Comparison of ENCODE assay signal across 16 cellular contexts in the genomic region with DNA sequence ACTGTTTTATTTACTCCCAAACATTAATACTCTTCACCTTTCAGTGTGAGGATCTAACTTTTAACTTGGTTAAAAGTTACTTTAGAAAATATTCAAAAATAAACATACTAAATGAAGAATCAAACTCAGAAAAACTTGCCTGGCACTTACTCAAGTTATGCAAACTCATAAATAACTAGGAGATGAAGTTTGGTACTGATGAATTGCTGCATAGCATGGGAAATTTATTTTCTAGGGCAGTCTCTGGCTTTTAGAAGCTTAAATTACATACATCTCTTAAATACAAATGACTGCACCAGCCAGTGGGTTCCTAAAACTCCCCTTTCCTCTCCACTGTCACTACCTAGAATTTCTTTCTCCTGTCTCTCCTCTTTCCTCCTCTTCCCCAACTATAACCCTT.
"Had no signal": no experiment of that assay in that cellular context is flagged by ENCODE, and none has a peak within 500 bp of the region (broad histone marks: within the 10 kb centered on the region; RNA-seq: fewer than 3 reads in every experiment).

No MANE protein-coding gene starts in this region.

- ATAC-seq: gastrocnemius medialis; naive thymus-derived CD8-positive, alpha-beta T cell had no signal

- DNase-seq: activated CD4-positive, alpha-beta T cell treated with anti-CD3 and anti-CD28 coated beads for 1 hour; activated CD4-positive, alpha-beta T cell treated with anti-CD3 and anti-CD28 coated beads, Interleukin-2, amount 50 U/mL, for 48 hours; activated naive CD8-positive, alpha-beta T cell treated with anti-CD3 and anti-CD28 coated beads, Interleukin-2, amount 10 ng/mL, durations not matched to agents 7 days and 5 days; activated T-cell treated with anti-CD3 and anti-CD28 coated beads, Interleukin-2, amount 50 U/mL, for 48 hours; gastrocnemius medialis; naive thymus-derived CD8-positive, alpha-beta T cell; nucleus accumbens; stimulated activated CD4-positive, alpha-beta T cell treated with anti-CD3 and anti-CD28 coated beads, Interleukin-4, amount 100 ng/mL, for 1 hour; stimulated activated CD8-positive, alpha-beta memory T cell treated with anti-CD3 and anti-CD28 coated beads, Interleukin-4, amount 100 ng/mL, for 48 hours; T-helper 2 cell; upper lobe of right lung had no signal

- H3K9me3 ChIP-seq: ascending aorta, gastrocnemius medialis, upper lobe of right lung had no signal

- H3K4me1 ChIP-seq: gastrocnemius medialis had no signal

- H3K27me3 ChIP-seq: ascending aorta, cardiac muscle cell, gastrocnemius medialis, hepatocyte, upper lobe of right lung had no signal

- H3K79me2 ChIP-seq: hepatocyte had no signal

- H3K36me3 Mint-ChIP-seq: naive thymus-derived CD8-positive, alpha-beta T cell had no signal

- H3K4me3 Mint-ChIP-seq: activated naive CD8-positive, alpha-beta T cell treated with anti-CD3 and anti-CD28 coated beads, Interleukin-2, amount 10 ng/mL, durations not matched to agents 7 days and 5 days; naive thymus-derived CD8-positive, alpha-beta T cell; stimulated activated naive CD8-positive, alpha-beta T cell treated with anti-CD3 and anti-CD28 coated beads, Interleukin-15, Interleukin-2, amounts not matched to agents 100 ng/mL and 50 ng/mL, for 24 hours had no signal

- H3K9me3 Mint-ChIP-seq: activated naive CD8-positive, alpha-beta T cell treated with anti-CD3 and anti-CD28 coated beads, Interleukin-2, amount 10 ng/mL, durations not matched to agents 7 days and 5 days; naive thymus-derived CD8-positive, alpha-beta T cell; stimulated activated naive CD8-positive, alpha-beta T cell treated with anti-CD3 and anti-CD28 coated beads, Interleukin-15, Interleukin-2, amounts not matched to agents 100 ng/mL and 50 ng/mL, for 24 hours had no signal

- H3K36me3 ChIP-seq: ascending aorta, cardiac muscle cell, gastrocnemius medialis, upper lobe of right lung had no signal

- H3K4me2 ChIP-seq: hepatocyte had no signal

- H3K4me3 ChIP-seq: ascending aorta, cardiac muscle cell, gastrocnemius medialis, hepatocyte, lung, upper lobe of right lung had no signal

- H2AFZ ChIP-seq: hepatocyte had no signal

- H3K27ac Mint-ChIP-seq: activated naive CD8-positive, alpha-beta T cell treated with anti-CD3 and anti-CD28 coated beads, Interleukin-2, amount 10 ng/mL, durations not matched to agents 7 days and 5 days had no signal

- H3K27ac ChIP-seq: cardiac muscle cell, gastrocnemius medialis, hepatocyte, upper lobe of right lung had no signal

- H3K27me3 Mint-ChIP-seq: activated naive CD8-positive, alpha-beta T cell treated with anti-CD3 and anti-CD28 coated beads, Interleukin-2, amount 10 ng/mL, durations not matched to agents 7 days and 5 days; naive thymus-derived CD8-positive, alpha-beta T cell; stimulated activated naive CD8-positive, alpha-beta T cell treated with anti-CD3 and anti-CD28 coated beads, Interleukin-15, Interleukin-2, amounts not matched to agents 100 ng/mL and 50 ng/mL, for 24 hours had no signal
